In the genomic region with DNA sequence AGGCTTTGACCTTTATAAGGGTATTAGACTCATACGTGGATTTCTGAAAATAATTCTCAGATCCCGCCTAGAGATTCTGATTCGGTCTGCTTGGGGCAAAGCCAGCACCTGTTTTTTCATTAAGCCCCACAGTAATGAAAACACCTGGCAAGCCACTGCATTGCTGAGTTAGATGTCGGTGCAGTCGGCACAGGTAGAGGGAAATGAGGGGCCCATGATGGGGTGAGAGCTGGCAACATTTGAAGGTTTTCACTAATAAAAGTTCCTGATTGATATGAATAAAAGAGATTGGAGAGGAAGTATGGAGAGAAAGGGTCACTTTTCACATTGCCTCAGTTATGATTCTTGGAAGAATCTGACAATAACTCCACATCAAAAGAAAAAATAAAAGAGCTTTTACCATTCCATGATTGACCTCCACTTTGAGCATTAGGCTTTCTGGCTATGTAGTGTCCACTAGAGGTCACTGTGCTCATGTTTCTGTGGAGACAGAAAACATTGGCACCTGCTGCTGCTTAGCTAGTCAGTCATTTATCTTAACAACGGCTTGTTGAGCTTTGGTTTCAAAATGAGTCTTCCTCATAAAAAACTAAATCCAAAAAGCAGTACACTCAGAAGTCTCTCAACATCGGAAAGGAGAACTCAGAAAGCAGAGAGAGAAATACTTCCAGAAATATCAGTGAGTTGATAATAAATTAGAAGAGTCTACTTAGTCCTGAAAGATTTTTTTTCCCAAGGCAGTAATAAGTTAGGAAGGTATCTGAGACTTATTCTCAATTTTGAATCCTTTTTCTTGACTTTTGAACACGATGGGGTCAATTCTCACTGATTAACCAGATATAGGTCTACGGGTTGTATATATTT, we compare ENCODE assay signal across 8 cellular contexts. TPM values are rescaled to one million over a fixed set of nuclear protein-coding genes. Genes with fewer than 3 reads are reported as not detected.
DNase-seq lines count a peak whose midpoint lies in the region; ATAC-seq, FAIRE-seq and TF ChIP-seq lines count a peak whose summit lies in the region.

No MANE protein-coding gene starts in this region.

- no peak overlapping the region for H3K4me3 ChIP-seq in SU-DHL-6 (ENCODE audit: insufficient read depth, low read length, poor library complexity, severe bottlenecking)

- peak overlapping the region; percentile 11 for H2AFZ ChIP-seq in SU-DHL-6 (ENCODE audit: low read depth, low read length, severe bottlenecking)

- TF ChIP-seq CTCF in SU-DHL-6 (IDR thresholded peaks at IDR 0.05; ENCODE audit: insufficient read depth, low read length, poor library complexity, severe bottlenecking) (peak; percentile 92), mesothelial cell of epicardium (IDR thresholded peaks at IDR 0.05; ENCODE audit: unreplicated experiment) (peak; percentile 70)

- no peak overlapping the region for H3K27ac Mint-ChIP-seq in mesothelial cell of epicardium

- peak; percentile 40 for DNase-seq in COLO829 (ENCODE audit: low spot score)
- DNase-seq in NCI-H1417 (lab: John Stamatoyannopoulos, UW): peak; percentile 35 to 81 (median 72)
- DNase-seq in mesothelial cell of epicardium (ENCODE audit: low spot score in 2 of 2, unreplicated experiment in 2 of 2): no peak
- DNase-seq in stimulated activated CD8-positive, alpha-beta memory T cell treated with anti-CD3 and anti-CD28 coated beads, Interleukin-4, amount 100 ng/mL, for 48 hours: no peak

- no peaks in the 10 kb centered on the region for H3K9me3 Mint-ChIP-seq in mesothelial cell of epicardium

- H3K36me3 ChIP-seq in SU-DHL-6 (ENCODE audit: low read length): no peaks in the 10 kb centered on the region

- H3K9ac ChIP-seq in SU-DHL-6 (ENCODE audit: low read length): no peak overlapping the region

- no peaks in the 10 kb centered on the region for H3F3A ChIP-seq in SU-DHL-6 (ENCODE audit: insufficient read depth)

- no peaks in the 10 kb centered on the region for H3K27me3 ChIP-seq in SU-DHL-6 (ENCODE audit: low read length)

- H3K4me1 Mint-ChIP-seq in mesothelial cell of epicardium: peaks cover 15% of the 10 kb centered on the region

- H3K9me2 ChIP-seq in SU-DHL-6 (replicated peaks; ENCODE audit: insufficient read depth, low read length): no peaks in the 10 kb centered on the region

- no peaks in the 10 kb centered on the region for H3K27me3 Mint-ChIP-seq in mesothelial cell of epicardium (ENCODE audit: low read depth)

- H3K27ac ChIP-seq in SU-DHL-6 (ENCODE audit: low read depth, low read length): no peak overlapping the region

- H4K20me1 ChIP-seq in SU-DHL-6 (ENCODE audit: low read depth, low read length): no peaks in the 10 kb centered on the region

- no peak overlapping the region for H3K4me2 ChIP-seq in SU-DHL-6 (ENCODE audit: low read depth, low read length, poor library complexity, severe bottlenecking)

- H3K36me3 Mint-ChIP-seq in mesothelial cell of epicardium: no peaks in the 10 kb centered on the region

- FAIRE-seq in endometrium (lab: Jason Lieb, UNC): peak; percentile 35

- H3K79me2 ChIP-seq in SU-DHL-6 (ENCODE audit: insufficient read depth, low read length): no peaks in the 10 kb centered on the region

- ATAC-seq in GM18861 (IDR thresholded peaks at IDR 0.05; ENCODE audit: unreplicated experiment) (peak; percentile 94), HG02943 (IDR thresholded peaks at IDR 0.05; ENCODE audit: low read depth, unreplicated experiment) (peak; percentile 99)

- no peaks in the 10 kb centered on the region for H3K9me3 ChIP-seq in SU-DHL-6 (ENCODE audit: insufficient read depth, low read length)

- H3K4me3 Mint-ChIP-seq in mesothelial cell of epicardium: no peak overlapping the region

RNA-seq across cellular contexts. Expression of gene KLHL31, which starts 53.3 kb away (rescaled TPM):
- total RNA-seq in mesothelial cell of epicardium: 4.4 to 5.2 TPM (median 4.5 TPM) in 3 replicates

Comparison
In these comparisons a context has a peak if more than half of its experiments do, and no peak if none do; other contexts are left out.
1. DNase-seq: peak in COLO829 (single experiment) and NCI-H1417 (3 of 3); none in mesothelial cell of epicardium (0 of 2) and stimulated activated CD8-positive, alpha-beta memory T cell treated with anti-CD3 and anti-CD28 coated beads, Interleukin-4, amount 100 ng/mL, for 48 hours (single experiment).